ENCODE assay signal across 1 cellular context in the genomic region with DNA sequence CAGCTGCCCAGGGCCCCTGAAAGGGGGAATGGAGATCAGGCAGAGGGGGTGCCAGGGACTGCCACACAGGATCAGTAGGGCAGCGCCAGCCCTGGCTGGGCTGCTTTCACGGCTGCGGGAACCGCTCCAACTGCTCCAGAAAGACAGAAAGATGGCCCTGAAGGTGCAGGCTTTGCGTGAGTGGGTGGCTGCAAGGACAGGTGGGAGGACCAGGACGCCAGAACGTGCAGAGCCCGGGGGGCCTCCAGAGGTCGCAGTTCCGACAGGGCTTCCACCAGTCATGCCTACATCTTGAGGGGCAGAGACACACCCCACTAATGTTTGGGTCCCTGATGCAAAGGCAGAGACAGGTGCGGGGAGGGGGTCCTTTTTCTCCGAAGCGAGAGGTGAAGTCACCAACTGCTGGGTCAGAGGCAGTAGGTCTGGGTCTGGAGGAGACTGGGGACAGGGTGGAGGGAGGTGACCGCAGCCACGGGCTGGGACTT.
TF ChIP-seq lines count a peak whose summit lies in the region.

No MANE protein-coding gene starts in this region.

TF ChIP-seq in K562, 482 proteins besides CTCF, POLR2A, EP300 and RAD21:
- TF ChIP-seq BRD9 (IDR thresholded peaks at IDR 0.05; ENCODE audit: low read depth, partially characterized antibody) = no peak
- peak; percentile 45 for TF ChIP-seq EGR1 (conservative IDR thresholded peaks at IDR 0.05)
- TF ChIP-seq, protein P1, sequence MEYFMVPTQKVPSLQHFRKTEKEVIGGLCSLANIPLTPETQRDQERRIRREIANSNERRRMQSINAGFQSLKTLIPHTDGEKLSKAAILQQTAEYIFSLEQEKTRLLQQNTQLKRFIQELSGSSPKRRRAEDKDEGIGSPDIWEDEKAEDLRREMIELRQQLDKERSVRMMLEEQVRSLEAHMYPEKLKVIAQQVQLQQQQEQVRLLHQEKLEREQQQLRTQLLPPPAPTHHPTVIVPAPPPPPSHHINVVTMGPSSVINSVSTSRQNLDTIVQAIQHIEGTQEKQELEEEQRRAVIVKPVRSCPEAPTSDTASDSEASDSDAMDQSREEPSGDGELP (CRISPR knock-in tag; IDR thresholded peaks at IDR 0.05; ENCODE audit: borderline replicate concordance) = no peak; the same call in 1 of the 2 replicates
- TF ChIP-seq, protein P2, sequence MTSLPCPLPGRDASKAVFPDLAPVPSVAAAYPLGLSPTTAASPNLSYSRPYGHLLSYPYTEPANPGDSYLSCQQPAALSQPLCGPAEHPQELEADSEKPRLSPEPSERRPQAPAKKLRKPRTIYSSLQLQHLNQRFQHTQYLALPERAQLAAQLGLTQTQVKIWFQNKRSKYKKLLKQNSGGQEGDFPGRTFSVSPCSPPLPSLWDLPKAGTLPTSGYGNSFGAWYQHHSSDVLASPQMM (CRISPR knock-in tag; IDR thresholded peaks at IDR 0.05) = no peak
- no peak for TF ChIP-seq ZNF766 (CRISPR knock-in tag; conservative IDR thresholded peaks at IDR 0.05)
- TF ChIP-seq MEF2A (IDR thresholded peaks at IDR 0.05; ENCODE audit: control insufficient read depth, low read depth, low read length) = no peak
- no peak for TF ChIP-seq ZNF24 (IDR thresholded peaks at IDR 0.05)
- 0 out of 2 replicates have a peak, but pooled peaks have one; percentile 1 for TF ChIP-seq MTA2 (IDR thresholded peaks at IDR 0.05; ENCODE audit: low read depth)
- no peak for TF ChIP-seq PYGO2 (tag; IDR thresholded peaks at IDR 0.05)
- TF ChIP-seq, protein P3, sequence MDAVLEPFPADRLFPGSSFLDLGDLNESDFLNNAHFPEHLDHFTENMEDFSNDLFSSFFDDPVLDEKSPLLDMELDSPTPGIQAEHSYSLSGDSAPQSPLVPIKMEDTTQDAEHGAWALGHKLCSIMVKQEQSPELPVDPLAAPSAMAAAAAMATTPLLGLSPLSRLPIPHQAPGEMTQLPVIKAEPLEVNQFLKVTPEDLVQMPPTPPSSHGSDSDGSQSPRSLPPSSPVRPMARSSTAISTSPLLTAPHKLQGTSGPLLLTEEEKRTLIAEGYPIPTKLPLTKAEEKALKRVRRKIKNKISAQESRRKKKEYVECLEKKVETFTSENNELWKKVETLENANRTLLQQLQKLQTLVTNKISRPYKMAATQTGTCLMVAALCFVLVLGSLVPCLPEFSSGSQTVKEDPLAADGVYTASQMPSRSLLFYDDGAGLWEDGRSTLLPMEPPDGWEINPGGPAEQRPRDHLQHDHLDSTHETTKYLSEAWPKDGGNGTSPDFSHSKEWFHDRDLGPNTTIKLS (IDR thresholded peaks at IDR 0.05; ENCODE audit: borderline replicate concordance, low read depth) = no peak
- TF ChIP-seq ZNF561 (CRISPR knock-in tag; conservative IDR thresholded peaks at IDR 0.05) = no peak
- TF ChIP-seq, protein P4, sequence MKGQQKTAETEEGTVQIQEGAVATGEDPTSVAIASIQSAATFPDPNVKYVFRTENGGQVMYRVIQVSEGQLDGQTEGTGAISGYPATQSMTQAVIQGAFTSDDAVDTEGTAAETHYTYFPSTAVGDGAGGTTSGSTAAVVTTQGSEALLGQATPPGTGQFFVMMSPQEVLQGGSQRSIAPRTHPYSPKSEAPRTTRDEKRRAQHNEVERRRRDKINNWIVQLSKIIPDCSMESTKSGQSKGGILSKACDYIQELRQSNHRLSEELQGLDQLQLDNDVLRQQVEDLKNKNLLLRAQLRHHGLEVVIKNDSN (CRISPR knock-in tag; IDR thresholded peaks at IDR 0.05) = no peak
- TF ChIP-seq FIP1L1 (IDR thresholded peaks at IDR 0.05; ENCODE audit: low read depth, low read length, poor library complexity, severe bottlenecking) = no peak
- no peak for TF ChIP-seq RUNX1 (IDR thresholded peaks at IDR 0.05; ENCODE audit: low read depth)
- TF ChIP-seq RBM39 (optimal IDR thresholded peaks at IDR 0.05; ENCODE audit: low read depth, low read length) = no peak
- TF ChIP-seq FOXK2 (conservative IDR thresholded peaks at IDR 0.05 in 1 of 2, IDR thresholded peaks at IDR 0.05 in 1 of 2; ENCODE audit: low read depth in 2 of 2) = no peak
- no peak for TF ChIP-seq NFRKB (IDR thresholded peaks at IDR 0.05; ENCODE audit: low read depth)
- no peak for TF ChIP-seq JUND (IDR thresholded peaks at IDR 0.05; ENCODE audit: borderline replicate concordance, low read depth, low read length)
- TF ChIP-seq JUND (tag; IDR thresholded peaks at IDR 0.05; ENCODE audit: borderline replicate concordance, low read depth, low read length) = 0 out of 3 replicates have a peak, but pooled peaks have one; percentile 11
- TF ChIP-seq, protein P5, sequence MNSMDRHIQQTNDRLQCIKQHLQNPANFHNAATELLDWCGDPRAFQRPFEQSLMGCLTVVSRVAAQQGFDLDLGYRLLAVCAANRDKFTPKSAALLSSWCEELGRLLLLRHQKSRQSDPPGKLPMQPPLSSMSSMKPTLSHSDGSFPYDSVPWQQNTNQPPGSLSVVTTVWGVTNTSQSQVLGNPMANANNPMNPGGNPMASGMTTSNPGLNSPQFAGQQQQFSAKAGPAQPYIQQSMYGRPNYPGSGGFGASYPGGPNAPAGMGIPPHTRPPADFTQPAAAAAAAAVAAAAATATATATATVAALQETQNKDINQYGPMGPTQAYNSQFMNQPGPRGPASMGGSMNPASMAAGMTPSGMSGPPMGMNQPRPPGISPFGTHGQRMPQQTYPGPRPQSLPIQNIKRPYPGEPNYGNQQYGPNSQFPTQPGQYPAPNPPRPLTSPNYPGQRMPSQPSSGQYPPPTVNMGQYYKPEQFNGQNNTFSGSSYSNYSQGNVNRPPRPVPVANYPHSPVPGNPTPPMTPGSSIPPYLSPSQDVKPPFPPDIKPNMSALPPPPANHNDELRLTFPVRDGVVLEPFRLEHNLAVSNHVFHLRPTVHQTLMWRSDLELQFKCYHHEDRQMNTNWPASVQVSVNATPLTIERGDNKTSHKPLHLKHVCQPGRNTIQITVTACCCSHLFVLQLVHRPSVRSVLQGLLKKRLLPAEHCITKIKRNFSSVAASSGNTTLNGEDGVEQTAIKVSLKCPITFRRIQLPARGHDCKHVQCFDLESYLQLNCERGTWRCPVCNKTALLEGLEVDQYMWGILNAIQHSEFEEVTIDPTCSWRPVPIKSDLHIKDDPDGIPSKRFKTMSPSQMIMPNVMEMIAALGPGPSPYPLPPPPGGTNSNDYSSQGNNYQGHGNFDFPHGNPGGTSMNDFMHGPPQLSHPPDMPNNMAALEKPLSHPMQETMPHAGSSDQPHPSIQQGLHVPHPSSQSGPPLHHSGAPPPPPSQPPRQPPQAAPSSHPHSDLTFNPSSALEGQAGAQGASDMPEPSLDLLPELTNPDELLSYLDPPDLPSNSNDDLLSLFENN (IDR thresholded peaks at IDR 0.05; ENCODE audit: low read depth in 2 of 2, low read length in 2 of 2) = no peak
- TF ChIP-seq, protein P6, sequence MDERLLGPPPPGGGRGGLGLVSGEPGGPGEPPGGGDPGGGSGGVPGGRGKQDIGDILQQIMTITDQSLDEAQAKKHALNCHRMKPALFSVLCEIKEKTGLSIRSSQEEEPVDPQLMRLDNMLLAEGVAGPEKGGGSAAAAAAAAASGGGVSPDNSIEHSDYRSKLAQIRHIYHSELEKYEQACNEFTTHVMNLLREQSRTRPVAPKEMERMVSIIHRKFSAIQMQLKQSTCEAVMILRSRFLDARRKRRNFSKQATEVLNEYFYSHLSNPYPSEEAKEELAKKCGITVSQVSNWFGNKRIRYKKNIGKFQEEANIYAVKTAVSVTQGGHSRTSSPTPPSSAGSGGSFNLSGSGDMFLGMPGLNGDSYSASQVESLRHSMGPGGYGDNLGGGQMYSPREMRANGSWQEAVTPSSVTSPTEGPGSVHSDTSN (CRISPR knock-in tag; IDR thresholded peaks at IDR 0.05; ENCODE audit: low read depth) = no peak
- TF ChIP-seq, protein P6 (tag; conservative IDR thresholded peaks at IDR 0.05; ENCODE audit: low read depth) = no peak
- TF ChIP-seq RBM14 (IDR thresholded peaks at IDR 0.05; ENCODE audit: borderline replicate concordance, insufficient read depth, low read depth, low read length) = no peak
- TF ChIP-seq, protein P7, sequence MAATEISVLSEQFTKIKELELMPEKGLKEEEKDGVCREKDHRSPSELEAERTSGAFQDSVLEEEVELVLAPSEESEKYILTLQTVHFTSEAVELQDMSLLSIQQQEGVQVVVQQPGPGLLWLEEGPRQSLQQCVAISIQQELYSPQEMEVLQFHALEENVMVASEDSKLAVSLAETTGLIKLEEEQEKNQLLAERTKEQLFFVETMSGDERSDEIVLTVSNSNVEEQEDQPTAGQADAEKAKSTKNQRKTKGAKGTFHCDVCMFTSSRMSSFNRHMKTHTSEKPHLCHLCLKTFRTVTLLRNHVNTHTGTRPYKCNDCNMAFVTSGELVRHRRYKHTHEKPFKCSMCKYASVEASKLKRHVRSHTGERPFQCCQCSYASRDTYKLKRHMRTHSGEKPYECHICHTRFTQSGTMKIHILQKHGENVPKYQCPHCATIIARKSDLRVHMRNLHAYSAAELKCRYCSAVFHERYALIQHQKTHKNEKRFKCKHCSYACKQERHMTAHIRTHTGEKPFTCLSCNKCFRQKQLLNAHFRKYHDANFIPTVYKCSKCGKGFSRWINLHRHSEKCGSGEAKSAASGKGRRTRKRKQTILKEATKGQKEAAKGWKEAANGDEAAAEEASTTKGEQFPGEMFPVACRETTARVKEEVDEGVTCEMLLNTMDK (IDR thresholded peaks at IDR 0.05; ENCODE audit: borderline replicate concordance, insufficient read depth, low read depth, low read length, poor library complexity, severe bottlenecking) = peak; percentile 58
- no peak for TF ChIP-seq KLF16 (IDR thresholded peaks at IDR 0.05)
- TF ChIP-seq SRF (CRISPR knock-in tag; IDR thresholded peaks at IDR 0.05) = no peak
- no peak for TF ChIP-seq BRCA1 (IDR thresholded peaks at IDR 0.05)
- 0 out of 2 replicates have a peak, but pooled peaks have one; percentile 13 for TF ChIP-seq BRCA1 (CRISPR knock-in tag; IDR thresholded peaks at IDR 0.05)
- TF ChIP-seq POU5F1 (IDR thresholded peaks at IDR 0.05; ENCODE audit: borderline replicate concordance, low read depth, low read length, partially characterized antibody) = no peak
- TF ChIP-seq DACH1 (IDR thresholded peaks at IDR 0.05; ENCODE audit: partially characterized antibody) = no peak
- peak; percentile 11 for TF ChIP-seq SAP30 (IDR thresholded peaks at IDR 0.05; ENCODE audit: borderline replicate concordance, insufficient read depth, low read depth, low read length, poor library complexity, severe bottlenecking)
